In genomic region chr16:85330694-85331188, GRCh38 we compare ENCODE assay signal across 8 cellular contexts.
A peak's percentile ranks its signal among the peaks of the same experiment; 100 is the strongest.
DNase-seq lines count a peak whose midpoint lies in the region; ATAC-seq and TF ChIP-seq lines count a peak whose summit lies in the region.

No MANE protein-coding gene starts in this region.

- H4K5ac ChIP-seq in mesendoderm (ENCODE audit: low read length) = no peak overlapping the region

- H3K9me3 ChIP-seq in HAP-1 (no peaks in the 10 kb centered on the region), OCI-LY1 (ENCODE audit: low read length) (no peaks in the 10 kb centered on the region)
- H3K9me3 ChIP-seq in CD4-positive, alpha-beta memory T cell (ENCODE audit: control insufficient read depth in 1 of 2, low read length in 2 of 2) = no peaks in the 10 kb centered on the region

- H3K79me2 ChIP-seq in OCI-LY1 (ENCODE audit: insufficient read depth, low read length) (no peaks in the 10 kb centered on the region), mesendoderm (ENCODE audit: control insufficient read depth, insufficient read depth, low read length) (no peaks in the 10 kb centered on the region)

- H2BK5ac ChIP-seq in mesendoderm (ENCODE audit: low read length) = no peak overlapping the region

- peak overlapping the region; percentile 99 for H3K18ac ChIP-seq in mesendoderm (ENCODE audit: low read length)

- H3K27ac ChIP-seq in OCI-LY1 (ENCODE audit: low read depth, low read length, poor library complexity, severe bottlenecking) = no peak overlapping the region
- peak overlapping the region; percentile 39 for H3K27ac ChIP-seq in mesendoderm (ENCODE audit: low read depth, low read length)
- H3K27ac ChIP-seq in CD4-positive, alpha-beta memory T cell (ENCODE audit: low read depth, low read length) = no peak overlapping the region

- H3K36me3 Mint-ChIP-seq in chondrocyte (ENCODE audit: low read depth) = no peaks in the 10 kb centered on the region
- no peaks in the 10 kb centered on the region for H3K36me3 Mint-ChIP-seq in CD4-positive, alpha-beta memory T cell

- H3F3A ChIP-seq in OCI-LY1 (ENCODE audit: insufficient read depth, low read length) = no peaks in the 10 kb centered on the region

- H3K79me1 ChIP-seq in mesendoderm (ENCODE audit: low read length) = no peaks in the 10 kb centered on the region

- no peaks in the 10 kb centered on the region for H3K9me2 ChIP-seq in OCI-LY1 (ENCODE audit: low read depth, low read length)

- H3K4ac ChIP-seq in mesendoderm (ENCODE audit: low read depth, low read length) = no peak overlapping the region

- H2AK5ac ChIP-seq in mesendoderm (ENCODE audit: low read length) = peak overlapping the region; percentile 88

- peak overlapping the region; percentile 81 for H3K56ac ChIP-seq in mesendoderm (ENCODE audit: low read length)

- H3K4me3 Mint-ChIP-seq in chondrocyte (ENCODE audit: unreplicated experiment) = peak overlapping the region; percentile 31
- H3K4me3 Mint-ChIP-seq in CD4-positive, alpha-beta memory T cell = peak overlapping the region in 1 of 8 donors; percentile 37

- H2BK120ac ChIP-seq in mesendoderm (ENCODE audit: low read depth, low read length) = no peak overlapping the region

- TF ChIP-seq CTCF in OCI-LY1 (IDR thresholded peaks at IDR 0.05; ENCODE audit: low read length) (peak; percentile 46), chondrocyte (IDR thresholded peaks at IDR 0.05) (peak; percentile 80)

- CTCF ChIA-PET in CD4-positive, alpha-beta memory T cell (lab: Charles Lee; ENCODE audit: partially characterized antibody) = interaction anchor here (1.1 kb wide), 2 partner anchors 9 to 28 kb away, joined by 3 to 4 read pairs; no protein-coding TSS in a partner anchor

- no peaks in the 10 kb centered on the region for H4K20me1 ChIP-seq in OCI-LY1 (ENCODE audit: insufficient read depth, low read length)

- H3K4me1 ChIP-seq in HAP-1 (peaks cover 49% of the 10 kb centered on the region), OCI-LY1 (ENCODE audit: insufficient read depth, low read length, severe bottlenecking) (peaks cover 12% of the 10 kb centered on the region), mesendoderm (ENCODE audit: control insufficient read depth, low read depth, low read length) (peaks cover 26% of the 10 kb centered on the region)
- no peaks in the 10 kb centered on the region for H3K4me1 ChIP-seq in CD4-positive, alpha-beta memory T cell (ENCODE audit: insufficient read depth, low read length)

- H3K27me3 Mint-ChIP-seq in chondrocyte (ENCODE audit: low read depth) = peaks cover 6% of the 10 kb centered on the region
- H3K27me3 Mint-ChIP-seq in CD4-positive, alpha-beta memory T cell = peaks cover 18 to 19% of the 10 kb centered on the region in 2 donors

- no peak for ATAC-seq in GM19324 (IDR thresholded peaks at IDR 0.05; ENCODE audit: low FRiP score, unreplicated experiment)

- no peaks in the 10 kb centered on the region for H3K9me3 Mint-ChIP-seq in chondrocyte (ENCODE audit: low read depth)
- H3K9me3 Mint-ChIP-seq in CD4-positive, alpha-beta memory T cell = peaks cover 0 to 3% (median 0%) of the 10 kb centered on the region in 8 donors

- H3K9ac ChIP-seq in OCI-LY1 (ENCODE audit: low read length) (no peak overlapping the region), mesendoderm (ENCODE audit: low read length) (peak overlapping the region; percentile 68)

- POLR2A ChIA-PET in CD4-positive, alpha-beta memory T cell (lab: Charles Lee; ENCODE audit: partially characterized antibody) = no interaction called here

- H3K23ac ChIP-seq in mesendoderm (ENCODE audit: low read length) = no peak overlapping the region

- no peak overlapping the region for H4K8ac ChIP-seq in mesendoderm (ENCODE audit: low read depth, low read length)

- H3K4me2 ChIP-seq in OCI-LY1 (ENCODE audit: low read length) = no peak overlapping the region
- peak overlapping the region; percentile 32 for H3K4me2 ChIP-seq in mesendoderm (ENCODE audit: low read length)

- no CpG with 5 or more reads among the region's 6 CpGs for WGBS in mesendoderm (ENCODE audit: extremely low coverage, insufficient coverage, low lambda C conversion rate)

- peaks cover 37% of the 10 kb centered on the region for H3K4me1 Mint-ChIP-seq in chondrocyte (ENCODE audit: low read depth)
- peaks cover 4 to 17% (median 14%) of the 10 kb centered on the region in 4 donors for H3K4me1 Mint-ChIP-seq in CD4-positive, alpha-beta memory T cell

- intact Hi-C loops in CD4-positive, alpha-beta memory T cell (cut with micrococcal nuclease) = loop anchor here (1.0 kb wide), 1 partner anchor 27 kb away; no protein-coding TSS in a partner anchor

- H2BK15ac ChIP-seq in mesendoderm (replicated peaks; ENCODE audit: low read depth) = no peak overlapping the region

- peak overlapping the region; percentile 85 for H3K27ac Mint-ChIP-seq in chondrocyte (ENCODE audit: unreplicated experiment)
- H3K27ac Mint-ChIP-seq in CD4-positive, alpha-beta memory T cell = no peak overlapping the region

- in situ Hi-C loops in HAP-1 (cut with MboI; ENCODE audit: low sequenced_read_pairs) = no loop called here

- no peak overlapping the region for H3K4me3 ChIP-seq in HAP-1
- H3K4me3 ChIP-seq in OCI-LY1 (ENCODE audit: low read depth, low read length, poor library complexity, severe bottlenecking) = no peak overlapping the region
- no peak overlapping the region for H3K4me3 ChIP-seq in mesendoderm (ENCODE audit: low read length)
- no peak overlapping the region for H3K4me3 ChIP-seq in CD4-positive, alpha-beta memory T cell (ENCODE audit: low read length in 2 of 2)

- DNase-seq in DMS153 (lab: John Stamatoyannopoulos, UW) = peak; percentile 58
- peak; percentile 72 to 87 for DNase-seq in HAP-1 (ENCODE audit: low spot score in 2 of 2)
- no peak for DNase-seq in chondrocyte (ENCODE audit: low spot score)
- peak; percentile 98 for DNase-seq in mesendoderm
- DNase-seq in hippocampal formation (lab: John Stamatoyannopoulos, UW) = no peak
- no peak for DNase-seq in CD4-positive, alpha-beta memory T cell

- H2AFZ ChIP-seq in OCI-LY1 (ENCODE audit: low read length) = no peak overlapping the region

- H3K27me3 ChIP-seq in HAP-1 (ENCODE audit: low read depth) = no peaks in the 10 kb centered on the region
- no peaks in the 10 kb centered on the region; the same call in 1 of the 2 replicates for H3K27me3 ChIP-seq in OCI-LY1 (ENCODE audit: insufficient read depth, low read length)
- H3K27me3 ChIP-seq in mesendoderm (ENCODE audit: insufficient read depth, low read length, poor library complexity) = no peaks in the 10 kb centered on the region
- H3K27me3 ChIP-seq in CD4-positive, alpha-beta memory T cell (ENCODE audit: insufficient read depth, low read length) = no peaks in the 10 kb centered on the region

- H3K36me3 ChIP-seq in HAP-1 (replicated peaks) (no peaks in the 10 kb centered on the region), OCI-LY1 (ENCODE audit: insufficient read depth, low read length) (no peaks in the 10 kb centered on the region), mesendoderm (ENCODE audit: control insufficient read depth, insufficient read depth, low read length) (no peaks in the 10 kb centered on the region)
- H3K36me3 ChIP-seq in CD4-positive, alpha-beta memory T cell (ENCODE audit: insufficient read depth, low read length) = no peaks in the 10 kb centered on the region

Comparison
In these comparisons a context has a peak if more than half of its experiments do, and no peak if none do; other contexts are left out.
1. DNase-seq: peak in DMS153 (single experiment), HAP-1 (2 of 2) and mesendoderm (single experiment); none in chondrocyte (single experiment), hippocampal formation (0 of 2) and CD4-positive, alpha-beta memory T cell (0 of 5).